ENCODE assay signal across 15 cellular contexts in genomic region chr5:160048131-160048530, GRCh38. TPM values are rescaled to one million over a fixed set of nuclear protein-coding genes. Genes with fewer than 3 reads are reported as not detected.
DNase-seq lines count a peak whose midpoint lies in the region; ATAC-seq, FAIRE-seq and TF ChIP-seq lines count a peak whose summit lies in the region.
"Had no signal": no experiment of that assay in that cellular context is flagged by ENCODE, and none has a peak within 500 bp of the region (broad histone marks: within the 10 kb centered on the region; RNA-seq: fewer than 3 reads in every experiment).

No MANE protein-coding gene starts in this region.

- no peak overlapping the region for H2AFZ ChIP-seq in HepG2 (ENCODE audit: low read length)

- H3K27ac ChIP-seq in HepG2 (ENCODE audit: extremely low read length, insufficient read depth, low read length) (no peak overlapping the region), right lobe of liver (no peak overlapping the region)

- no TSS peak for BruUV-seq in HepG2 (replicated peaks; lab: Mats Ljungman, UMichigan)

- 94% methylated on average over 9 of the region's 9 CpGs for WGBS in HepG2 (ENCODE audit: low lambda C conversion rate)
- 90% methylated on average over 9 of the region's 9 CpGs for WGBS in right lobe of liver (ENCODE audit: insufficient coverage, low coverage, low lambda C conversion rate, missing lambda C conversion rate)
- WGBS in lower leg skin, 2 donors = 73 to 76% methylated on average over 9 of the region's 9 CpGs

- DNase-seq in HepG2 (ENCODE audit: low spot score) (no peak), right lobe of liver (no peak), fibroblast of the aortic adventitia (ENCODE audit: low read depth) (peak; percentile 83), lower leg skin (ENCODE audit: low spot score in 2 of 2) (peak; percentile 24 to 87), CD14-positive monocyte (ENCODE audit: low spot score) (no peak), foreskin fibroblast (no peak), omental fat pad (ENCODE audit: low spot score) (no peak)
- DNase-seq: NCI-H1417 treated with DMSO at 0.1 percent for 48 hours, SHP77 had no signal

- TF ChIP-seq EP300 in HepG2 (IDR thresholded peaks at IDR 0.05; ENCODE audit: low read depth in 2 of 2, low read length in 2 of 2) (no peak), HepG2 (CRISPR knock-in tag; IDR thresholded peaks at IDR 0.05; ENCODE audit: borderline replicate concordance) (no peak)

- FAIRE-seq in HepG2 (lab: Jason Lieb, UNC) = no peak
- FAIRE-seq: A204.1, GM12878, GM19239 had no signal

- H3K9ac ChIP-seq in HepG2 (ENCODE audit: insufficient read depth, low read depth, low read length) = no peak overlapping the region

- intact Hi-C loops in HepG2 (cut with micrococcal nuclease; ENCODE audit: unreplicated experiment) (no loop called here), right lobe of liver (cut with DNase I) (no loop called here), lower leg skin (cut with DNase I; ENCODE audit: low total_unique reads) (no loop called here), CD14-positive monocyte (cut with micrococcal nuclease) (no loop called here)

- CTCF ChIA-PET in HepG2 (lab: Yijun Ruan, JAX; ENCODE audit: low intra/inter-chr PET ratio, low total read pairs) = no interaction called here

- H3K27ac Mint-ChIP-seq in CD14-positive monocyte = peak overlapping the region in 1 of 7 donors; percentile 36
- H3K27ac Mint-ChIP-seq: IgD-negative memory B cell had no signal

- H3K4me1 Mint-ChIP-seq in CD14-positive monocyte = peaks cover 14% of the 10 kb centered on the region

- no peaks in the 10 kb centered on the region for H3K4me1 ChIP-seq in HepG2 (ENCODE audit: insufficient read depth, low read length)
- H3K4me1 ChIP-seq in right lobe of liver = no peaks in the 10 kb centered on the region

- POLR2A ChIA-PET in HepG2 (lab: Yijun Ruan, JAX) = no interaction called here

- H3K79me2 ChIP-seq in HepG2 (ENCODE audit: insufficient read depth, low read length) = no peaks in the 10 kb centered on the region

- peaks cover 65 to 75% of the 10 kb centered on the region in 2 donors for H3K36me3 Mint-ChIP-seq in CD14-positive monocyte

- H3K27me3 ChIP-seq in HepG2 (ENCODE audit: control insufficient read depth in 1 of 2, insufficient read depth in 2 of 2, low read length in 2 of 2) = no peaks in the 10 kb centered on the region
- no peaks in the 10 kb centered on the region for H3K27me3 ChIP-seq in right lobe of liver

- H3K4me2 ChIP-seq in HepG2 (ENCODE audit: low read depth, low read length) = no peak overlapping the region

- in situ Hi-C loops in HepG2 (cut with HindIII; ENCODE audit: extremely low pct_ligation_motif_present, low pct_unique_long_range_greater_than_20kb) = no loop called here

- no peak for TF ChIP-seq RAD21 in HepG2 (CRISPR knock-in tag; IDR thresholded peaks at IDR 0.05)

- peaks cover 0 to 2% (median 0%) of the 10 kb centered on the region in 3 donors for H3K27me3 Mint-ChIP-seq in CD14-positive monocyte (ENCODE audit: low read depth in 3 of 3)
- H3K27me3 Mint-ChIP-seq: IgD-negative memory B cell had no signal

- peaks cover 14 to 61% of the 10 kb centered on the region in 2 experiments for H3K36me3 ChIP-seq in HepG2 (replicated peaks in 1 of 2; ENCODE audit: control insufficient read depth in 1 of 2, insufficient read depth in 2 of 2, low read length in 2 of 2)
- H3K36me3 ChIP-seq in right lobe of liver = peaks cover 0 to 35% (median 17%) of the 10 kb centered on the region in 4 donors

- no peak for ATAC-seq in HepG2
- ATAC-seq in right lobe of liver = no peak
- no peak for ATAC-seq in HG02759 (IDR thresholded peaks at IDR 0.05; ENCODE audit: unreplicated experiment)
- no peak for ATAC-seq in omental fat pad (ENCODE audit: low FRiP score)
- ATAC-seq: GM12878 had no signal

- no peak overlapping the region for H3K4me3 Mint-ChIP-seq in CD14-positive monocyte
- H3K4me3 Mint-ChIP-seq: IgD-negative memory B cell had no signal

- H3K9me3 ChIP-seq in HepG2 (ENCODE audit: low read length) (no peaks in the 10 kb centered on the region), right lobe of liver (no peaks in the 10 kb centered on the region)
- H3K9me3 ChIP-seq: HAP-1 had no signal

- TF ChIP-seq CTCF in HepG2 (CRISPR knock-in tag; IDR thresholded peaks at IDR 0.05) (no peak), right lobe of liver (IDR thresholded peaks at IDR 0.05) (no peak), fibroblast of the aortic adventitia (IDR thresholded peaks at IDR 0.05; ENCODE audit: insufficient read depth, low read length) (no peak), lower leg skin (IDR thresholded peaks at IDR 0.05) (no peak), CD14-positive monocyte (IDR thresholded peaks at IDR 0.05) (no peak), foreskin fibroblast (IDR thresholded peaks at IDR 0.05; ENCODE audit: low read depth, low read length) (no peak), omental fat pad (IDR thresholded peaks at IDR 0.05) (no peak)

- H3K9me3 Mint-ChIP-seq in CD14-positive monocyte = no peaks in the 10 kb centered on the region
- H3K9me3 Mint-ChIP-seq: IgD-negative memory B cell had no signal

- no peak for TF ChIP-seq POLR2A in HepG2 (IDR thresholded peaks at IDR 0.05; ENCODE audit: insufficient read depth in 1 of 2, low read depth in 2 of 2, low read length in 2 of 2)
- TF ChIP-seq POLR2A in right lobe of liver (IDR thresholded peaks at IDR 0.05) = no peak
- TF ChIP-seq POLR2A in lower leg skin (IDR thresholded peaks at IDR 0.05) = no peak

- no peaks in the 10 kb centered on the region for H4K20me1 ChIP-seq in HepG2 (ENCODE audit: insufficient read depth, low read length)

- H3K4me3 ChIP-seq in HepG2 (replicated peaks in 1 of 3; ENCODE audit: insufficient read depth in 1 of 3, low read depth in 2 of 3, low read length in 3 of 3) (no peak overlapping the region), right lobe of liver (no peak overlapping the region), fibroblast of the aortic adventitia (ENCODE audit: low read depth, low read length) (no peak overlapping the region), lower leg skin (ENCODE audit: low read depth, poor library complexity, severe bottlenecking) (no peak overlapping the region), foreskin fibroblast (ENCODE audit: low read depth in 1 of 2, low read length in 2 of 2) (no peak overlapping the region)
- H3K4me3 ChIP-seq: GM12878, HAP-1 had no signal

TF ChIP-seq in HepG2, 621 proteins besides CTCF, POLR2A, EP300 and RAD21 (continues in another document):
- TF ChIP-seq TAF15 (IDR thresholded peaks at IDR 0.05; ENCODE audit: low read depth, low read length, poor library complexity, severe bottlenecking) = no peak
- no peak for TF ChIP-seq PTBP1 (IDR thresholded peaks at IDR 0.05; ENCODE audit: low read depth, low read length, poor library complexity, severe bottlenecking)
- TF ChIP-seq ARNTL (CRISPR knock-in tag; IDR thresholded peaks at IDR 0.05) = no peak
- TF ChIP-seq CEBPB (IDR thresholded peaks at IDR 0.05; ENCODE audit: borderline replicate concordance, low read depth, low read length) = 0 out of 2 replicates have a peak, but pooled peaks have one; percentile 5
- no peak for TF ChIP-seq TCF12 (IDR thresholded peaks at IDR 0.05)
- TF ChIP-seq TCF12 (CRISPR knock-in tag; IDR thresholded peaks at IDR 0.05) = no peak

RNA-seq across cellular contexts. Expression of gene TTC1, which starts 39.2 kb away (rescaled TPM):
- 72.1 and 104 TPM in 2 replicates for total RNA-seq in HepG2 (2016; rRNA removed; fragmentation: Illumina TruSeq; extraction: Trizol)
- total RNA-seq in HepG2 (2016; cell fraction: cytosol; rRNA removed; fragmentation: Illumina TruSeq; extraction: Trizol; ENCODE audit: low read depth) = 19.3 and 21.9 TPM in 2 replicates
- total RNA-seq in HepG2 (2016; cell fraction: insoluble cytoplasmic fraction; rRNA removed; fragmentation: Illumina TruSeq; extraction: Trizol) = 69.2 and 107 TPM in 2 replicates
- total RNA-seq in HepG2 (2016; cell fraction: membrane; rRNA removed; fragmentation: Illumina TruSeq; extraction: Trizol) = 24.6 and 25.7 TPM in 2 replicates
- total RNA-seq in HepG2 (2016; cell fraction: nucleus; rRNA removed; fragmentation: Illumina TruSeq; extraction: Trizol) = 28.3 and 31.8 TPM in 2 replicates
- 15.2 and 16.1 TPM in 2 replicates for polyA plus RNA-seq in HepG2 (2011; rRNA removed)
- polyA plus RNA-seq in HepG2 (2011; cell fraction: cytosol; rRNA removed) = 10.5 and 13.3 TPM in 2 replicates
- polyA plus RNA-seq in HepG2 (2011; cell fraction: nucleus; rRNA removed) = 6.2 and 8.3 TPM in 2 replicates
- 23.2 and 26.0 TPM in 2 replicates for polyA plus RNA-seq in HepG2 (2012)
- 10.3 TPM in 2 replicates for polyA plus RNA-seq in HepG2 (2016; cell fraction: cytosol; fragmentation: Illumina TruSeq; extraction: Trizol; ENCODE audit: low read depth)
- 106 and 107 TPM in 2 replicates for polyA plus RNA-seq in HepG2 (2016; cell fraction: insoluble cytoplasmic fraction; fragmentation: Illumina TruSeq; extraction: Trizol; ENCODE audit: low read depth)
- polyA plus RNA-seq in HepG2 (2016; cell fraction: membrane; fragmentation: Illumina TruSeq; extraction: Trizol; ENCODE audit: low read depth) = 15.9 and 17.3 TPM in 2 replicates
- 37.7 and 41.1 TPM in 2 replicates for polyA plus RNA-seq in HepG2 (2016; cell fraction: nucleus; fragmentation: Illumina TruSeq; extraction: Trizol; ENCODE audit: insufficient read depth, low read depth)
- polyA minus RNA-seq in HepG2 (2011; rRNA and poly(A)+ RNA removed; ENCODE audit: low replicate concordance) = 16.7 and 45.6 TPM in 2 replicates
- polyA minus RNA-seq in HepG2 (2011; cell fraction: cytosol; rRNA and poly(A)+ RNA removed) = 8.1 and 9.6 TPM in 2 replicates
- polyA minus RNA-seq in HepG2 (2011; cell fraction: nucleus; rRNA and poly(A)+ RNA removed) = 15.7 and 18.4 TPM in 2 replicates
- total RNA-seq in right lobe of liver = 10 to 100 TPM; 19.8 to 28.6 (median 24.8) TPM
- 43.4 and 56.4 TPM in 2 replicates for total RNA-seq in fibroblast of the aortic adventitia (ENCODE audit: low replicate concordance)
- total RNA-seq in lower leg skin = 10 to 100 TPM; 28.5 to 39.3 (median 36.2) TPM
- 10 to 100 TPM; 63.0 to 63.4 TPM for polyA plus RNA-seq in CD14-positive monocyte
- total RNA-seq in omental fat pad = 10 to 100 TPM; 27.3 to 36.4 (median 27.8) TPM

Comparison
In these comparisons a context has a peak if more than half of its experiments do, and no peak if none do; other contexts are left out.
1. DNase-seq: peak in fibroblast of the aortic adventitia (single experiment) and lower leg skin (2 of 2); none in HepG2 (single experiment), right lobe of liver (0 of 3), CD14-positive monocyte (single experiment), foreskin fibroblast (0 of 2) and omental fat pad (single experiment).